Comparison of ENCODE assay signal across 7 cellular contexts in genomic region chr19:1468274-1469199, GRCh38. TPM values are rescaled to one million over a fixed set of nuclear protein-coding genes. Genes with fewer than 3 reads are reported as not detected.
DNase-seq lines count a peak whose midpoint lies in the region; ATAC-seq and TF ChIP-seq lines count a peak whose summit lies in the region.
"Had no signal": no experiment of that assay in that cellular context is flagged by ENCODE, and none has a peak within 500 bp of the region (broad histone marks: within the 10 kb centered on the region; RNA-seq: fewer than 3 reads in every experiment).

No MANE protein-coding gene starts in this region.

- peaks cover 0 to 12% of the 10 kb centered on the region in 2 donors for H3K4me1 Mint-ChIP-seq in immature natural killer cell

- H3K27ac ChIP-seq in BLaER1 treated with 17β-estradiol and CSF1 and Interleukin-3, amounts not matched to agents 10 nM and 100 nM, result no peak overlapping the region
- H3K27ac ChIP-seq in RWPE2 (ENCODE audit: poor library complexity, severe bottlenecking), result no peak overlapping the region
- H3K27ac ChIP-seq: left lung had no signal

- H3K27me3 ChIP-seq in BLaER1 treated with 17β-estradiol and CSF1 and Interleukin-3, amounts not matched to agents 10 nM and 100 nM, result peaks cover 85 to 96% (median 92%) of the 10 kb centered on the region in 11 experiments
- H3K27me3 ChIP-seq in RWPE2 (ENCODE audit: insufficient read depth, poor library complexity, severe bottlenecking), result peaks cover 64% of the 10 kb centered on the region

- peak overlapping the region; percentile 49 to 67 (median 58) for H3K4me3 ChIP-seq in BLaER1 treated with 17β-estradiol and CSF1 and Interleukin-3, amounts not matched to agents 10 nM and 100 nM
- H3K4me3 ChIP-seq in RWPE2 (ENCODE audit: severe bottlenecking), result peak overlapping the region; percentile 29
- H3K4me3 ChIP-seq: left lung had no signal

- H3K27ac Mint-ChIP-seq in immature natural killer cell, result no peak overlapping the region

- peak overlapping the region; percentile 91 to 99 (median 98) for H3K4me2 ChIP-seq in BLaER1 treated with 17β-estradiol and CSF1 and Interleukin-3, amounts not matched to agents 10 nM and 100 nM

- H3K36me3 Mint-ChIP-seq in immature natural killer cell, result no peaks in the 10 kb centered on the region

- no peak for DNase-seq in RWPE2 (ENCODE audit: low spot score)
- DNase-seq in immature natural killer cell, result no peak
- no peak for DNase-seq in NCI-H1092 treated with DMSO at 0.1 percent for 48 hours (lab: John Stamatoyannopoulos, UW)

- TF ChIP-seq CTCF in RWPE2 (IDR thresholded peaks at IDR 0.05; ENCODE audit: poor library complexity, severe bottlenecking), result peak; percentile 28

- peaks cover 43 to 73% (median 60%) of the 10 kb centered on the region in 10 experiments for H3K4me1 ChIP-seq in BLaER1 treated with 17β-estradiol and CSF1 and Interleukin-3, amounts not matched to agents 10 nM and 100 nM
- peaks cover 5% of the 10 kb centered on the region for H3K4me1 ChIP-seq in RWPE2 (ENCODE audit: insufficient read depth, poor library complexity, severe bottlenecking)

- ATAC-seq in RWPE2 (ENCODE audit: low read depth), result no peak
- no peak for ATAC-seq in SK-N-SH treated with all-trans-retinoic acid at 6 μM for 48 hours
- no peak for ATAC-seq in GM18511 (IDR thresholded peaks at IDR 0.05; ENCODE audit: unreplicated experiment)
- ATAC-seq: left lung had no signal

- H3K9me3 ChIP-seq in BLaER1 treated with 17β-estradiol and CSF1 and Interleukin-3, amounts not matched to agents 10 nM and 100 nM (replicated peaks in 1 of 11), result no peaks in the 10 kb centered on the region
- no peaks in the 10 kb centered on the region for H3K9me3 ChIP-seq in RWPE2 (ENCODE audit: severe bottlenecking)
- H3K9me3 ChIP-seq: left lung had no signal

- H3K9me3 Mint-ChIP-seq in immature natural killer cell, result no peaks in the 10 kb centered on the region

- H3K36me3 ChIP-seq in BLaER1 treated with 17β-estradiol and CSF1 and Interleukin-3, amounts not matched to agents 10 nM and 100 nM, result peaks cover 0 to 17% (median 7%) of the 10 kb centered on the region in 11 experiments; a peak in 10 of 22 replicates
- H3K36me3 ChIP-seq in RWPE2 (ENCODE audit: low read depth), result no peaks in the 10 kb centered on the region
- H3K36me3 ChIP-seq: left lung had no signal

- H3K27me3 Mint-ChIP-seq in immature natural killer cell (ENCODE audit: low read depth in 3 of 3), result peaks cover 4 to 21% (median 5%) of the 10 kb centered on the region in 3 donors

- H4K20me1 ChIP-seq in BLaER1 treated with 17β-estradiol and CSF1 and Interleukin-3, amounts not matched to agents 10 nM and 100 nM, result peaks cover 95 to 100% (median 98%) of the 10 kb centered on the region in 11 experiments

- peak overlapping the region in 3 of 5 donors; percentile 13 to 56 (median 43) for H3K4me3 Mint-ChIP-seq in immature natural killer cell

- peak overlapping the region in 10 of 11 experiments; percentile 18 to 67 (median 59); a peak in 18 of 22 replicates for H3K9ac ChIP-seq in BLaER1 treated with 17β-estradiol and CSF1 and Interleukin-3, amounts not matched to agents 10 nM and 100 nM

TF ChIP-seq in SK-N-SH treated with all-trans-retinoic acid at 6 μM for 48 hours, 23 proteins besides CTCF, POLR2A, EP300 and RAD21:
- TF ChIP-seq TOX (CRISPR knock-in tag; IDR thresholded peaks at IDR 0.05; ENCODE audit: borderline replicate concordance), result no peak
- TF ChIP-seq ZNF8 (CRISPR knock-in tag; IDR thresholded peaks at IDR 0.05), result no peak
- no peak for TF ChIP-seq GLIS3 (CRISPR knock-in tag; IDR thresholded peaks at IDR 0.05)
- no peak for TF ChIP-seq CREB5 (CRISPR knock-in tag; IDR thresholded peaks at IDR 0.05; ENCODE audit: low read depth)
- TF ChIP-seq ZNF70 (CRISPR knock-in tag; IDR thresholded peaks at IDR 0.05), result no peak
- no peak for TF ChIP-seq ARNTL (CRISPR knock-in tag; IDR thresholded peaks at IDR 0.05; ENCODE audit: borderline replicate concordance, low read depth)
- no peak for TF ChIP-seq TCF4 (CRISPR knock-in tag; IDR thresholded peaks at IDR 0.05; ENCODE audit: borderline replicate concordance)
- TF ChIP-seq TSHZ2 (CRISPR knock-in tag; IDR thresholded peaks at IDR 0.05), result no peak
- no peak for TF ChIP-seq ZFP3 (CRISPR knock-in tag; IDR thresholded peaks at IDR 0.05)
- TF ChIP-seq ESRRG (CRISPR knock-in tag; IDR thresholded peaks at IDR 0.05), result no peak
- no peak for TF ChIP-seq ZFP30 (CRISPR knock-in tag; IDR thresholded peaks at IDR 0.05)
- TF ChIP-seq PATZ1 (CRISPR knock-in tag; IDR thresholded peaks at IDR 0.05; ENCODE audit: borderline replicate concordance), result no peak
- TF ChIP-seq ZC3H10 (CRISPR knock-in tag; IDR thresholded peaks at IDR 0.05), result no peak
- TF ChIP-seq PPARA (CRISPR knock-in tag; IDR thresholded peaks at IDR 0.05; ENCODE audit: borderline replicate concordance), result no peak
TF ChIP-seq in SK-N-SH treated with all-trans-retinoic acid at 6 μM for 48 hours: peak in this region for 0.

RNA-seq across cellular contexts. Expression of gene C19orf25, which starts 10.5 kb away (rescaled TPM):
- 10 to 100 TPM; 57.4 to 61.6 (median 61.2) TPM for polyA plus RNA-seq in immature natural killer cell

RNA-seq across cellular contexts. Expression of gene APC2, which starts 18.6 kb away (rescaled TPM):
- under 1 TPM in 1 of 3 donors, not detected in 2; 0.06 TPM for polyA plus RNA-seq in immature natural killer cell

RNA-seq across cellular contexts. Expression of gene PCSK4, which starts 21.6 kb away (rescaled TPM):
- polyA plus RNA-seq in immature natural killer cell, result under 1 TPM in 2 of 3 donors, not detected in 1; 0.25 to 0.33 TPM

RNA-seq across cellular contexts. Expression of gene REEP6, which starts 22.4 kb away (rescaled TPM):
- 1 to 10 TPM; 4.0 to 7.1 (median 6.4) TPM for polyA plus RNA-seq in immature natural killer cell

RNA-seq across cellular contexts. Expression of gene RPS15, which starts 30.3 kb away (rescaled TPM):
- 1,000 to 10,000 TPM; 1,383 to 2,244 (median 1,622) TPM for polyA plus RNA-seq in immature natural killer cell
